In the genomic region with DNA sequence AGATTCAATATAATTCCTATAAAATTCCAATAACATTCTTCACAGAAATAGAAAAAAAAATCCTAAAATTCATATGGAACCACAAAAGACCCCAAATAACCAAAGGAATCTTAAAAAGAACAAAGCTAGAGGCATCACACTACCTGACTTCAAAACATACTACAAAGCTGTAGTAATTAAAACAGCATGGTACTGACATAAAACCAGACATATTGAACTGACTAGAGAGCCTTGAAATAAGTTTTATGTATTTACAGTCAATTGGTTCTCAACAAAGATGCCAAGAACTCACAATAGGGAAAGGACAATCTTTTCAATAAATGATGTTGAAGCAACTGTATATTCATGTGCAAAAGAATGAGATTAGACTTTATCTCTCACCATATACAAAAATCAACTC, we compare ENCODE assay signal across 2 cellular contexts.
TF ChIP-seq lines count a peak whose summit lies in the region.

No MANE protein-coding gene starts in this region.

TF ChIP-seq in HEK293, 187 proteins besides CTCF, POLR2A, EP300 and RAD21:
- TF ChIP-seq, protein P1, sequence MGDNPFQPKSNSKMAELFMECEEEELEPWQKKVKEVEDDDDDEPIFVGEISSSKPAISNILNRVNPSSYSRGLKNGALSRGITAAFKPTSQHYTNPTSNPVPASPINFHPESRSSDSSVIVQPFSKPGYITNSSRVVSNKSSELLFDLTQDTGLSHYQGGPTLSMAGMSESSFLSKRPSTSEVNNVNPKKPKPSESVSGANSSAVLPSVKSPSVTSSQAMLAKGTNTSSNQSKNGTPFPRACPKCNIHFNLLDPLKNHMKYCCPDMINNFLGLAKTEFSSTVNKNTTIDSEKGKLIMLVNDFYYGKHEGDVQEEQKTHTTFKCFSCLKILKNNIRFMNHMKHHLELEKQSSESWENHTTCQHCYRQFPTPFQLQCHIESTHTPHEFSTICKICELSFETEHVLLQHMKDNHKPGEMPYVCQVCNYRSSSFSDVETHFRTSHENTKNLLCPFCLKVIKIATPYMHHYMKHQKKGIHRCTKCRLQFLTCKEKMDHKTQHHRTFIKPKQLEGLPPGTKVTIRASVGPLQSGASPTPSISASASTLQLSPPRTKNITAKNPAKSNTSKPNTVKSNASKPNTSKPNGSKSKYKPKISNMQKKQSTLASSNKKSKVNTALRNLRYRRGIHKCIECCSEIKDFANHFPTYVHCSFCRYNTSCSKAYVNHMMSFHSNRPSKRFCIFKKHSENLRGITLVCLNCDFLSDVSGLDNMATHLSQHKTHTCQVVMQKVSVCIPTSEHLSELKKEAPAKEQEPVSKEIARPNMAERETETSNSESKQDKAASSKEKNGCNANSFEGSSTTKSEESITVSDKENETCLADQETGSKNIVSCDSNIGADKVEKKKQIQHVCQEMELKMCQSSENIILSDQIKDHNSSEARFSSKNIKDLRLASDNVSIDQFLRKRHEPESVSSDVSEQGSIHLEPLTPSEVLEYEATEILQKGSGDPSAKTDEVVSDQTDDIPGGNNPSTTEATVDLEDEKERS (tag by site-specific recombination; IDR thresholded peaks at IDR 0.05): 0 out of 2 replicates have a peak, but pooled peaks have one; percentile 20
- no peak for TF ChIP-seq ZNF521 (tag by site-specific recombination; IDR thresholded peaks at IDR 0.05)

TF ChIP-seq in K562, 482 proteins besides CTCF, POLR2A, EP300 and RAD21 (continued from another document and continues in another):
- TF ChIP-seq, protein P2, sequence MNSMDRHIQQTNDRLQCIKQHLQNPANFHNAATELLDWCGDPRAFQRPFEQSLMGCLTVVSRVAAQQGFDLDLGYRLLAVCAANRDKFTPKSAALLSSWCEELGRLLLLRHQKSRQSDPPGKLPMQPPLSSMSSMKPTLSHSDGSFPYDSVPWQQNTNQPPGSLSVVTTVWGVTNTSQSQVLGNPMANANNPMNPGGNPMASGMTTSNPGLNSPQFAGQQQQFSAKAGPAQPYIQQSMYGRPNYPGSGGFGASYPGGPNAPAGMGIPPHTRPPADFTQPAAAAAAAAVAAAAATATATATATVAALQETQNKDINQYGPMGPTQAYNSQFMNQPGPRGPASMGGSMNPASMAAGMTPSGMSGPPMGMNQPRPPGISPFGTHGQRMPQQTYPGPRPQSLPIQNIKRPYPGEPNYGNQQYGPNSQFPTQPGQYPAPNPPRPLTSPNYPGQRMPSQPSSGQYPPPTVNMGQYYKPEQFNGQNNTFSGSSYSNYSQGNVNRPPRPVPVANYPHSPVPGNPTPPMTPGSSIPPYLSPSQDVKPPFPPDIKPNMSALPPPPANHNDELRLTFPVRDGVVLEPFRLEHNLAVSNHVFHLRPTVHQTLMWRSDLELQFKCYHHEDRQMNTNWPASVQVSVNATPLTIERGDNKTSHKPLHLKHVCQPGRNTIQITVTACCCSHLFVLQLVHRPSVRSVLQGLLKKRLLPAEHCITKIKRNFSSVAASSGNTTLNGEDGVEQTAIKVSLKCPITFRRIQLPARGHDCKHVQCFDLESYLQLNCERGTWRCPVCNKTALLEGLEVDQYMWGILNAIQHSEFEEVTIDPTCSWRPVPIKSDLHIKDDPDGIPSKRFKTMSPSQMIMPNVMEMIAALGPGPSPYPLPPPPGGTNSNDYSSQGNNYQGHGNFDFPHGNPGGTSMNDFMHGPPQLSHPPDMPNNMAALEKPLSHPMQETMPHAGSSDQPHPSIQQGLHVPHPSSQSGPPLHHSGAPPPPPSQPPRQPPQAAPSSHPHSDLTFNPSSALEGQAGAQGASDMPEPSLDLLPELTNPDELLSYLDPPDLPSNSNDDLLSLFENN (IDR thresholded peaks at IDR 0.05; ENCODE audit: low read depth in 2 of 2, low read length in 2 of 2): no peak
- TF ChIP-seq ZNF311 (CRISPR knock-in tag; IDR thresholded peaks at IDR 0.05) (no peak), IRF2 (CRISPR knock-in tag; IDR thresholded peaks at IDR 0.05) (no peak), POLR2H (tag; IDR thresholded peaks at IDR 0.05; ENCODE audit: low read depth) (no peak), ZFP1 (CRISPR knock-in tag; IDR thresholded peaks at IDR 0.05) (no peak), RBM22 (IDR thresholded peaks at IDR 0.05; ENCODE audit: low read depth, low read length, poor library complexity, severe bottlenecking) (no peak), ZNF253 (CRISPR knock-in tag; conservative IDR thresholded peaks at IDR 0.05) (no peak), RBM25 (IDR thresholded peaks at IDR 0.05; ENCODE audit: low read depth, low read length, severe bottlenecking) (peak; percentile 80), HEY1 (CRISPR knock-in tag; IDR thresholded peaks at IDR 0.05; ENCODE audit: borderline replicate concordance) (no peak), TAL1 (IDR thresholded peaks at IDR 0.05) (no peak), ZNF780A (CRISPR knock-in tag; IDR thresholded peaks at IDR 0.05) (no peak), ZBTB8A (IDR thresholded peaks at IDR 0.05; ENCODE audit: partially characterized antibody) (no peak), POLR2B (IDR thresholded peaks at IDR 0.05; ENCODE audit: low read depth, partially characterized antibody) (no peak), OTX1 (CRISPR knock-in tag; IDR thresholded peaks at IDR 0.05) (no peak), BCOR (IDR thresholded peaks at IDR 0.05) (peak; percentile 61), ZNF146 (CRISPR knock-in tag; IDR thresholded peaks at IDR 0.05; ENCODE audit: unreplicated experiment) (no peak), SMARCA5 (IDR thresholded peaks at IDR 0.05) (peak; percentile 25; the same call in 1 of the 2 replicates), PYGO2 (tag; IDR thresholded peaks at IDR 0.05) (no peak)
- TF ChIP-seq, protein P3, sequence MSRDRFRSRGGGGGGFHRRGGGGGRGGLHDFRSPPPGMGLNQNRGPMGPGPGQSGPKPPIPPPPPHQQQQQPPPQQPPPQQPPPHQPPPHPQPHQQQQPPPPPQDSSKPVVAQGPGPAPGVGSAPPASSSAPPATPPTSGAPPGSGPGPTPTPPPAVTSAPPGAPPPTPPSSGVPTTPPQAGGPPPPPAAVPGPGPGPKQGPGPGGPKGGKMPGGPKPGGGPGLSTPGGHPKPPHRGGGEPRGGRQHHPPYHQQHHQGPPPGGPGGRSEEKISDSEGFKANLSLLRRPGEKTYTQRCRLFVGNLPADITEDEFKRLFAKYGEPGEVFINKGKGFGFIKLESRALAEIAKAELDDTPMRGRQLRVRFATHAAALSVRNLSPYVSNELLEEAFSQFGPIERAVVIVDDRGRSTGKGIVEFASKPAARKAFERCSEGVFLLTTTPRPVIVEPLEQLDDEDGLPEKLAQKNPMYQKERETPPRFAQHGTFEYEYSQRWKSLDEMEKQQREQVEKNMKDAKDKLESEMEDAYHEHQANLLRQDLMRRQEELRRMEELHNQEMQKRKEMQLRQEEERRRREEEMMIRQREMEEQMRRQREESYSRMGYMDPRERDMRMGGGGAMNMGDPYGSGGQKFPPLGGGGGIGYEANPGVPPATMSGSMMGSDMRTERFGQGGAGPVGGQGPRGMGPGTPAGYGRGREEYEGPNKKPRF (IDR thresholded peaks at IDR 0.05; ENCODE audit: low read depth, low read length): no peak
- TF ChIP-seq, protein P4, sequence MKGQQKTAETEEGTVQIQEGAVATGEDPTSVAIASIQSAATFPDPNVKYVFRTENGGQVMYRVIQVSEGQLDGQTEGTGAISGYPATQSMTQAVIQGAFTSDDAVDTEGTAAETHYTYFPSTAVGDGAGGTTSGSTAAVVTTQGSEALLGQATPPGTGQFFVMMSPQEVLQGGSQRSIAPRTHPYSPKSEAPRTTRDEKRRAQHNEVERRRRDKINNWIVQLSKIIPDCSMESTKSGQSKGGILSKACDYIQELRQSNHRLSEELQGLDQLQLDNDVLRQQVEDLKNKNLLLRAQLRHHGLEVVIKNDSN (CRISPR knock-in tag; IDR thresholded peaks at IDR 0.05): no peak
- TF ChIP-seq, protein P5, sequence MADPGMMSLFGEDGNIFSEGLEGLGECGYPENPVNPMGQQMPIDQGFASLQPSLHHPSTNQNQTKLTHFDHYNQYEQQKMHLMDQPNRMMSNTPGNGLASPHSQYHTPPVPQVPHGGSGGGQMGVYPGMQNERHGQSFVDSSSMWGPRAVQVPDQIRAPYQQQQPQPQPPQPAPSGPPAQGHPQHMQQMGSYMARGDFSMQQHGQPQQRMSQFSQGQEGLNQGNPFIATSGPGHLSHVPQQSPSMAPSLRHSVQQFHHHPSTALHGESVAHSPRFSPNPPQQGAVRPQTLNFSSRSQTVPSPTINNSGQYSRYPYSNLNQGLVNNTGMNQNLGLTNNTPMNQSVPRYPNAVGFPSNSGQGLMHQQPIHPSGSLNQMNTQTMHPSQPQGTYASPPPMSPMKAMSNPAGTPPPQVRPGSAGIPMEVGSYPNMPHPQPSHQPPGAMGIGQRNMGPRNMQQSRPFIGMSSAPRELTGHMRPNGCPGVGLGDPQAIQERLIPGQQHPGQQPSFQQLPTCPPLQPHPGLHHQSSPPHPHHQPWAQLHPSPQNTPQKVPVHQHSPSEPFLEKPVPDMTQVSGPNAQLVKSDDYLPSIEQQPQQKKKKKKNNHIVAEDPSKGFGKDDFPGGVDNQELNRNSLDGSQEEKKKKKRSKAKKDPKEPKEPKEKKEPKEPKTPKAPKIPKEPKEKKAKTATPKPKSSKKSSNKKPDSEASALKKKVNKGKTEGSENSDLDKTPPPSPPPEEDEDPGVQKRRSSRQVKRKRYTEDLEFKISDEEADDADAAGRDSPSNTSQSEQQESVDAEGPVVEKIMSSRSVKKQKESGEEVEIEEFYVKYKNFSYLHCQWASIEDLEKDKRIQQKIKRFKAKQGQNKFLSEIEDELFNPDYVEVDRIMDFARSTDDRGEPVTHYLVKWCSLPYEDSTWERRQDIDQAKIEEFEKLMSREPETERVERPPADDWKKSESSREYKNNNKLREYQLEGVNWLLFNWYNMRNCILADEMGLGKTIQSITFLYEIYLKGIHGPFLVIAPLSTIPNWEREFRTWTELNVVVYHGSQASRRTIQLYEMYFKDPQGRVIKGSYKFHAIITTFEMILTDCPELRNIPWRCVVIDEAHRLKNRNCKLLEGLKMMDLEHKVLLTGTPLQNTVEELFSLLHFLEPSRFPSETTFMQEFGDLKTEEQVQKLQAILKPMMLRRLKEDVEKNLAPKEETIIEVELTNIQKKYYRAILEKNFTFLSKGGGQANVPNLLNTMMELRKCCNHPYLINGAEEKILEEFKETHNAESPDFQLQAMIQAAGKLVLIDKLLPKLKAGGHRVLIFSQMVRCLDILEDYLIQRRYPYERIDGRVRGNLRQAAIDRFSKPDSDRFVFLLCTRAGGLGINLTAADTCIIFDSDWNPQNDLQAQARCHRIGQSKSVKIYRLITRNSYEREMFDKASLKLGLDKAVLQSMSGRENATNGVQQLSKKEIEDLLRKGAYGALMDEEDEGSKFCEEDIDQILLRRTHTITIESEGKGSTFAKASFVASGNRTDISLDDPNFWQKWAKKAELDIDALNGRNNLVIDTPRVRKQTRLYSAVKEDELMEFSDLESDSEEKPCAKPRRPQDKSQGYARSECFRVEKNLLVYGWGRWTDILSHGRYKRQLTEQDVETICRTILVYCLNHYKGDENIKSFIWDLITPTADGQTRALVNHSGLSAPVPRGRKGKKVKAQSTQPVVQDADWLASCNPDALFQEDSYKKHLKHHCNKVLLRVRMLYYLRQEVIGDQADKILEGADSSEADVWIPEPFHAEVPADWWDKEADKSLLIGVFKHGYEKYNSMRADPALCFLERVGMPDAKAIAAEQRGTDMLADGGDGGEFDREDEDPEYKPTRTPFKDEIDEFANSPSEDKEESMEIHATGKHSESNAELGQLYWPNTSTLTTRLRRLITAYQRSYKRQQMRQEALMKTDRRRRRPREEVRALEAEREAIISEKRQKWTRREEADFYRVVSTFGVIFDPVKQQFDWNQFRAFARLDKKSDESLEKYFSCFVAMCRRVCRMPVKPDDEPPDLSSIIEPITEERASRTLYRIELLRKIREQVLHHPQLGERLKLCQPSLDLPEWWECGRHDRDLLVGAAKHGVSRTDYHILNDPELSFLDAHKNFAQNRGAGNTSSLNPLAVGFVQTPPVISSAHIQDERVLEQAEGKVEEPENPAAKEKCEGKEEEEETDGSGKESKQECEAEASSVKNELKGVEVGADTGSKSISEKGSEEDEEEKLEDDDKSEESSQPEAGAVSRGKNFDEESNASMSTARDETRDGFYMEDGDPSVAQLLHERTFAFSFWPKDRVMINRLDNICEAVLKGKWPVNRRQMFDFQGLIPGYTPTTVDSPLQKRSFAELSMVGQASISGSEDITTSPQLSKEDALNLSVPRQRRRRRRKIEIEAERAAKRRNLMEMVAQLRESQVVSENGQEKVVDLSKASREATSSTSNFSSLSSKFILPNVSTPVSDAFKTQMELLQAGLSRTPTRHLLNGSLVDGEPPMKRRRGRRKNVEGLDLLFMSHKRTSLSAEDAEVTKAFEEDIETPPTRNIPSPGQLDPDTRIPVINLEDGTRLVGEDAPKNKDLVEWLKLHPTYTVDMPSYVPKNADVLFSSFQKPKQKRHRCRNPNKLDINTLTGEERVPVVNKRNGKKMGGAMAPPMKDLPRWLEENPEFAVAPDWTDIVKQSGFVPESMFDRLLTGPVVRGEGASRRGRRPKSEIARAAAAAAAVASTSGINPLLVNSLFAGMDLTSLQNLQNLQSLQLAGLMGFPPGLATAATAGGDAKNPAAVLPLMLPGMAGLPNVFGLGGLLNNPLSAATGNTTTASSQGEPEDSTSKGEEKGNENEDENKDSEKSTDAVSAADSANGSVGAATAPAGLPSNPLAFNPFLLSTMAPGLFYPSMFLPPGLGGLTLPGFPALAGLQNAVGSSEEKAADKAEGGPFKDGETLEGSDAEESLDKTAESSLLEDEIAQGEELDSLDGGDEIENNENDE (IDR thresholded peaks at IDR 0.05; ENCODE audit: low read depth, low read length): no peak
- TF ChIP-seq, protein P6, sequence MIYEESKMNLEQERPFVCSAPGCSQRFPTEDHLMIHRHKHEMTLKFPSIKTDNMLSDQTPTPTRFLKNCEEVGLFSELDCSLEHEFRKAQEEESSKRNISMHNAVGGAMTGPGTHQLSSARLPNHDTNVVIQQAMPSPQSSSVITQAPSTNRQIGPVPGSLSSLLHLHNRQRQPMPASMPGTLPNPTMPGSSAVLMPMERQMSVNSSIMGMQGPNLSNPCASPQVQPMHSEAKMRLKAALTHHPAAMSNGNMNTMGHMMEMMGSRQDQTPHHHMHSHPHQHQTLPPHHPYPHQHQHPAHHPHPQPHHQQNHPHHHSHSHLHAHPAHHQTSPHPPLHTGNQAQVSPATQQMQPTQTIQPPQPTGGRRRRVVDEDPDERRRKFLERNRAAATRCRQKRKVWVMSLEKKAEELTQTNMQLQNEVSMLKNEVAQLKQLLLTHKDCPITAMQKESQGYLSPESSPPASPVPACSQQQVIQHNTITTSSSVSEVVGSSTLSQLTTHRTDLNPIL (CRISPR knock-in tag; IDR thresholded peaks at IDR 0.05): no peak
- TF ChIP-seq, protein P7, sequence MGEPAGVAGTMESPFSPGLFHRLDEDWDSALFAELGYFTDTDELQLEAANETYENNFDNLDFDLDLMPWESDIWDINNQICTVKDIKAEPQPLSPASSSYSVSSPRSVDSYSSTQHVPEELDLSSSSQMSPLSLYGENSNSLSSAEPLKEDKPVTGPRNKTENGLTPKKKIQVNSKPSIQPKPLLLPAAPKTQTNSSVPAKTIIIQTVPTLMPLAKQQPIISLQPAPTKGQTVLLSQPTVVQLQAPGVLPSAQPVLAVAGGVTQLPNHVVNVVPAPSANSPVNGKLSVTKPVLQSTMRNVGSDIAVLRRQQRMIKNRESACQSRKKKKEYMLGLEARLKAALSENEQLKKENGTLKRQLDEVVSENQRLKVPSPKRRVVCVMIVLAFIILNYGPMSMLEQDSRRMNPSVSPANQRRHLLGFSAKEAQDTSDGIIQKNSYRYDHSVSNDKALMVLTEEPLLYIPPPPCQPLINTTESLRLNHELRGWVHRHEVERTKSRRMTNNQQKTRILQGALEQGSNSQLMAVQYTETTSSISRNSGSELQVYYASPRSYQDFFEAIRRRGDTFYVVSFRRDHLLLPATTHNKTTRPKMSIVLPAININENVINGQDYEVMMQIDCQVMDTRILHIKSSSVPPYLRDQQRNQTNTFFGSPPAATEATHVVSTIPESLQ (CRISPR knock-in tag; IDR thresholded peaks at IDR 0.05): no peak
